ENCODE assay signal across 21 cellular contexts in genomic region chr5:173711466-173711865, GRCh38.
"Had no signal": no experiment of that assay in that cellular context is flagged by ENCODE, and none has a peak within 500 bp of the region (broad histone marks: within the 10 kb centered on the region; RNA-seq: fewer than 3 reads in every experiment).

No MANE protein-coding gene starts in this region.

- DNase-seq: IMR-90, MG63, NCI-H1092, NCI-H1105 treated with DMSO at 0.1 percent for 48 hours, NCI-H1417 treated with DMSO at 0.1 percent for 48 hours, NCI-H146, NCI-H1694 treated with DMSO at 0.1 percent for 48 hours, NCI-H1930, NCI-H2081, NCI-H2107, NCI-H2227 treated with DMSO at 0.1 percent for 48 hours, NCI-H524 treated with DMSO at 0.1 percent for 48 hours, NCI-H69, NCI-H774, PC-3, Peyer's patch, SHP77 treated with DMSO at 0.1 percent for 48 hours, SJCRH30 had no signal

- H3K27ac ChIP-seq: Peyer's patch, SJCRH30 had no signal

- H3K27me3 ChIP-seq: MG63, Peyer's patch had no signal

- FAIRE-seq: HepG2 had no signal

- H3K4me3 ChIP-seq: MG63, Peyer's patch, SJCRH30 had no signal

- H3K9me3 ChIP-seq: Peyer's patch, SJCRH30 had no signal

- ATAC-seq: HepG2, PC-3, Right ventricle myocardium inferior, SK-N-SH treated with all-trans-retinoic acid at 6 μM for 48 hours had no signal

- H3K36me3 ChIP-seq: MG63, Peyer's patch, SJCRH30 had no signal
